Comparison of ENCODE assay signal across 21 cellular contexts in genomic region chr10:18197706-18198105, GRCh38. TPM values are rescaled to one million over a fixed set of nuclear protein-coding genes. Genes with fewer than 3 reads are reported as not detected.
DNase-seq lines count a peak whose midpoint lies in the region; ATAC-seq, FAIRE-seq and TF ChIP-seq lines count a peak whose summit lies in the region.
"Had no signal": no experiment of that assay in that cellular context is flagged by ENCODE, and none has a peak within 500 bp of the region (broad histone marks: within the 10 kb centered on the region; RNA-seq: fewer than 3 reads in every experiment).

No MANE protein-coding gene starts in this region.

- no peaks in the 10 kb centered on the region for H3K36me3 Mint-ChIP-seq in neural progenitor cell

- H3K4me1 Mint-ChIP-seq in neural progenitor cell: peaks cover 12% of the 10 kb centered on the region

- no peaks in the 10 kb centered on the region for H3K9me3 ChIP-seq in esophagus muscularis mucosa
- H3K9me3 ChIP-seq in neural progenitor cell (ENCODE audit: low read depth): peaks cover under 1% of the 10 kb centered on the region
- no peaks in the 10 kb centered on the region for H3K9me3 ChIP-seq in Peyer's patch
- H3K9me3 ChIP-seq: BE2C had no signal

- H3K36me3 ChIP-seq in esophagus muscularis mucosa (no peaks in the 10 kb centered on the region), neural progenitor cell (no peaks in the 10 kb centered on the region), Peyer's patch (no peaks in the 10 kb centered on the region)
- H3K36me3 ChIP-seq: BE2C had no signal

- intact Hi-C loops in esophagus muscularis mucosa (cut with DNase I): no loop called here

- TF ChIP-seq CTCF in esophagus muscularis mucosa (IDR thresholded peaks at IDR 0.05) (no peak), neural progenitor cell (IDR thresholded peaks at IDR 0.05) (no peak), Peyer's patch (IDR thresholded peaks at IDR 0.05) (no peak)

- H3K4me1 ChIP-seq in esophagus muscularis mucosa: peaks cover 12 to 67% (median 59%) of the 10 kb centered on the region in 4 donors
- peaks cover 12% of the 10 kb centered on the region for H3K4me1 ChIP-seq in neural progenitor cell
- peaks cover 0 to 7% (median 0%) of the 10 kb centered on the region in 4 donors for H3K4me1 ChIP-seq in Peyer's patch
- H3K4me1 ChIP-seq: BE2C had no signal

- H3K4me3 ChIP-seq in esophagus muscularis mucosa: no peak overlapping the region
- no peak overlapping the region for H3K4me3 ChIP-seq in neural progenitor cell
- H3K4me3 ChIP-seq in Peyer's patch: no peak overlapping the region
- H3K4me3 ChIP-seq: GM23248, PC-9, SK-N-MC had no signal

- no peak for ATAC-seq in HG02763 (IDR thresholded peaks at IDR 0.05; ENCODE audit: unreplicated experiment)
- ATAC-seq: HCT116, HepG2 had no signal

- H3K27me3 Mint-ChIP-seq in neural progenitor cell (ENCODE audit: insufficient read depth, low read depth): no peaks in the 10 kb centered on the region
- H3K27me3 Mint-ChIP-seq: CD4-positive, alpha-beta T cell had no signal

- H3K4me3 Mint-ChIP-seq in neural progenitor cell: no peak overlapping the region
- H3K4me3 Mint-ChIP-seq: CD4-positive, alpha-beta T cell had no signal

- no peak for TF ChIP-seq EP300 in esophagus muscularis mucosa (IDR thresholded peaks at IDR 0.05)

- TF ChIP-seq POLR2A in esophagus muscularis mucosa (IDR thresholded peaks at IDR 0.05; ENCODE audit: low read depth) (no peak), Peyer's patch (IDR thresholded peaks at IDR 0.05) (no peak)

- H3K27ac ChIP-seq in esophagus muscularis mucosa (replicated peaks in 1 of 4) (peak overlapping the region; percentile 79 to 82 (median 80)), neural progenitor cell (peak overlapping the region; percentile 72), Peyer's patch (peak overlapping the region in 1 of 4 donors; percentile 65)
- H3K27ac ChIP-seq: GM23248, KMS-11, PC-9, SK-N-MC had no signal

- H4K20me1 ChIP-seq in neural progenitor cell (ENCODE audit: low read depth): peaks cover 4% of the 10 kb centered on the region

- H3K27me3 ChIP-seq in esophagus muscularis mucosa (no peaks in the 10 kb centered on the region), neural progenitor cell (no peaks in the 10 kb centered on the region), Peyer's patch (no peaks in the 10 kb centered on the region)
- H3K27me3 ChIP-seq: BE2C had no signal

- H3K79me2 ChIP-seq in neural progenitor cell (ENCODE audit: low read depth): no peaks in the 10 kb centered on the region

- H2AFZ ChIP-seq in neural progenitor cell (replicated peaks): no peak overlapping the region
- H2AFZ ChIP-seq: GM23248, PC-9 had no signal

- H3K9ac ChIP-seq in neural progenitor cell: no peak overlapping the region
- H3K9ac ChIP-seq: GM23248, KMS-11 had no signal

- H3F3A ChIP-seq in neural progenitor cell (ENCODE audit: low read depth): peaks cover 28% of the 10 kb centered on the region

- peak overlapping the region; percentile 53 for H3K4me2 ChIP-seq in neural progenitor cell
- H3K4me2 ChIP-seq: KMS-11, PC-9 had no signal

- no peak overlapping the region for H3K27ac Mint-ChIP-seq in neural progenitor cell
- H3K27ac Mint-ChIP-seq: CD4-positive, alpha-beta T cell had no signal

- FAIRE-seq in RCC 7860 (lab: Jason Lieb, UNC): peak; percentile 87
- FAIRE-seq: HepG2 had no signal

- no peaks in the 10 kb centered on the region for H3K9me3 Mint-ChIP-seq in neural progenitor cell
- H3K9me3 Mint-ChIP-seq: CD4-positive, alpha-beta T cell had no signal

- WGBS in esophagus muscularis mucosa: 59% methylated on average over 2 of the region's 2 CpGs

- DNase-seq in RCC 7860 (ENCODE audit: low spot score) (no peak), esophagus muscularis mucosa (ENCODE audit: extremely low spot score) (no peak), neural progenitor cell (ENCODE audit: low spot score) (no peak), NCI-H2227 treated with DMSO at 0.1 percent for 48 hours (lab: John Stamatoyannopoulos, UW) (no peak), D341Med (ENCODE audit: low spot score) (no peak), Peyer's patch (no peak)
- DNase-seq: BE2C; Calu3; CD4-positive, alpha-beta T cell; DMS79; GM23248; NCI-H1436; NCI-H2029 treated with DMSO at 0.1 percent for 48 hours; NCI-H2171 treated with DMSO at 0.1 percent for 48 hours; NCI-H774; PC-9 had no signal

RNA-seq across cellular contexts. Expression of gene CACNB2, which starts 57.5 kb away (rescaled TPM):
- total RNA-seq in esophagus muscularis mucosa (100 to 1,000 TPM in 1 of 4 donors, 10 to 100 TPM in 3; 73.5 to 108 (median 87.2) TPM), neural progenitor cell (ENCODE audit: low replicate concordance) (3.4 and 3.5 TPM in 2 replicates), Peyer's patch (10 to 100 TPM; 35.4 to 80.8 (median 48.2) TPM)
- total RNA-seq: Calu3, HepG2, PC-9 had no signal
